Comparison of ENCODE assay signal across 10 cellular contexts in the genomic region with DNA sequence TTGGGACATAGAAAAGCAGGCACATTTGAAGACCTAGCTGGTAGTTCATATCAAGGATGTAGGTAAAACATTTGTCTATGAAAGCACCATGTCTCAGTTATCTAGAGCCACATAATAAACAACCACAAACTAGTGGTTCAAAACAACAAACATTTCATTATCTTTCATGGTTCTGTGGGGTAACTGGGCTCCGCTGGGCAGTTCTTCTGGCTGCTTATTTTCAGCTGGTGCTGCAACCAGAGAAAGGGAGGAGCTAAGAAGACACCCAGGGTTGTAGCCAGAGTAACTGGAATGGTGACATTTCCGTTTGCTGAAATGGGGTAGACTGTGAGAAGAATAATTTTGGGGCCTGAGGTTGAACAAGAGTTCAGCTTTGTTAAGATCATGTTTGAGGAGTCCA.
"Had no signal": no experiment of that assay in that cellular context is flagged by ENCODE, and none has a peak within 500 bp of the region (broad histone marks: within the 10 kb centered on the region; RNA-seq: fewer than 3 reads in every experiment).

No MANE protein-coding gene starts in this region.

- H3K4me1 ChIP-seq: HAP-1 had no signal

- H2AFZ ChIP-seq: GM23248 had no signal

- H3K4me3 Mint-ChIP-seq: H9, HFFc6 had no signal

- H3K4me3 ChIP-seq: GM23248, HAP-1 had no signal

- ATAC-seq: HCT116 had no signal

- H3K27ac ChIP-seq: GM23248 had no signal

- DNase-seq: GM23248, GOT3, H7, H9, HCEC 1CT, HFFc6 had no signal

- FAIRE-seq: H1, H54 had no signal

- H3K9me3 Mint-ChIP-seq: H9 had no signal

- H3K36me3 ChIP-seq: HAP-1 had no signal

- H3K27ac Mint-ChIP-seq: H9, HFFc6 had no signal

- H3K9ac ChIP-seq: GM23248 had no signal

- H3K9me3 ChIP-seq: HAP-1 had no signal
